In genomic region chr10:75303045-75303777, GRCh38 we compare ENCODE assay signal across 21 cellular contexts.
DNase-seq lines count a peak whose midpoint lies in the region; ATAC-seq, FAIRE-seq and TF ChIP-seq lines count a peak whose summit lies in the region.
"Had no signal": no experiment of that assay in that cellular context is flagged by ENCODE, and none has a peak within 500 bp of the region (broad histone marks: within the 10 kb centered on the region; RNA-seq: fewer than 3 reads in every experiment).

No MANE protein-coding gene starts in this region.

- no peak overlapping the region for H3K56ac ChIP-seq in H1 (replicated peaks; ENCODE audit: insufficient read length, low read depth, low read length)

- H3K4me1 ChIP-seq in H1 (replicated peaks in 1 of 4; ENCODE audit: control insufficient read depth in 3 of 4, insufficient read depth in 4 of 4, low read length in 3 of 4) (no peaks in the 10 kb centered on the region), gastroesophageal sphincter (no peaks in the 10 kb centered on the region), psoas muscle (no peaks in the 10 kb centered on the region)
- H3K4me1 ChIP-seq: A549, BLaER1, HAP-1 had no signal

- TF ChIP-seq RAD21 in H1 (IDR thresholded peaks at IDR 0.05 in 1 of 2, conservative IDR thresholded peaks at IDR 0.05 in 1 of 2; ENCODE audit: low read depth in 2 of 2, low read length in 2 of 2), result no peak

- TF ChIP-seq POLR2A in H1 (IDR thresholded peaks at IDR 0.05; ENCODE audit: control extremely low read depth in 1 of 2, low read depth in 2 of 2, low read length in 2 of 2), result no peak
- TF ChIP-seq POLR2A in gastroesophageal sphincter (IDR thresholded peaks at IDR 0.05), result no peak

- CTCF ChIA-PET in H1 (lab: Charles Lee; ENCODE audit: partially characterized antibody), result no interaction called here

- no peak overlapping the region for H3K14ac ChIP-seq in H1 (ENCODE audit: insufficient read length)

- DNase-seq in activated CD4-positive, alpha-beta T cell treated with anti-CD3 and anti-CD28 coated beads, Interleukin-2, amount 10 ng/mL, durations not matched to agents 24 days and 14 days, result peak; percentile 25
- no peak for DNase-seq in activated CD4-positive, alpha-beta T cell treated with anti-CD3 and anti-CD28 coated beads, Interleukin-2, amount 50 U/mL, for 48 hours
- no peak for DNase-seq in H1 (ENCODE audit: low read depth in 1 of 2, low spot score in 2 of 2)
- DNase-seq in psoas muscle, result no peak
- no peak for DNase-seq in NCI-H1930 (lab: John Stamatoyannopoulos, UW)
- DNase-seq: CD4-positive, alpha-beta memory T cell; DMS153; DMS79; GDM1; KBM-7 had no signal

- no peak overlapping the region for H3K23ac ChIP-seq in H1 (ENCODE audit: insufficient read length)

- ATAC-seq in gastroesophageal sphincter (peak; percentile 46), psoas muscle (peak; percentile 39 to 74 (median 56)), GM21528 (IDR thresholded peaks at IDR 0.05; ENCODE audit: low FRiP score, unreplicated experiment) (no peak), GM18873 (IDR thresholded peaks at IDR 0.05; ENCODE audit: low FRiP score, unreplicated experiment) (no peak)
- ATAC-seq: A549 had no signal

- H4K20me1 ChIP-seq in H1 (replicated peaks in 1 of 2; ENCODE audit: control insufficient read depth in 1 of 2, insufficient read depth in 2 of 2, low read length in 2 of 2), result no peaks in the 10 kb centered on the region
- H4K20me1 ChIP-seq: BLaER1 had no signal

- H4K8ac ChIP-seq in H1 (ENCODE audit: extremely low read depth, insufficient read depth, low read length), result no peak overlapping the region

- no peak overlapping the region for H3K9ac ChIP-seq in H1 (replicated peaks in 1 of 4; ENCODE audit: extremely low read depth in 1 of 4, low read depth in 3 of 4, low read length in 3 of 4)
- H3K9ac ChIP-seq: BLaER1 had no signal

- 92% methylated on average over 2 of the region's 2 CpGs; no CpG with 5 or more reads in 1 of the 2 experiments for WGBS in H1 (ENCODE audit: extremely low coverage in 1 of 2, insufficient coverage in 1 of 2, insufficient read length in 1 of 2, insufficient replicate concordance in 2 of 2, low coverage in 1 of 2, low lambda C conversion rate in 2 of 2, missing lambda C conversion rate in 1 of 2), 2 experiments
- 89 to 100% methylated on average over 1 to 2 of the region's 2 CpGs for WGBS in gastroesophageal sphincter (ENCODE audit: low coverage in 1 of 2), 2 donors
- WGBS in psoas muscle, 3 donors, result 80 to 88% (median 81%) methylated on average over 2 of the region's 2 CpGs

- no peak overlapping the region for H3K4me3 Mint-ChIP-seq in activated CD4-positive, alpha-beta T cell treated with anti-CD3 and anti-CD28 coated beads, Interleukin-2, amount 10 ng/mL, durations not matched to agents 24 days and 14 days
- H3K4me3 Mint-ChIP-seq: CD14-positive monocyte, IgD-negative memory B cell had no signal

- peaks cover 3 to 5% of the 10 kb centered on the region in 2 experiments; a peak in 3 of 4 replicates for H3K9me3 ChIP-seq in H1 (ENCODE audit: insufficient read depth in 2 of 2, low read depth in 1 of 2, low read length in 1 of 2)
- H3K9me3 ChIP-seq in gastroesophageal sphincter, result peaks cover 0 to 21% (median 0%) of the 10 kb centered on the region in 3 donors
- H3K9me3 ChIP-seq in psoas muscle, result no peaks in the 10 kb centered on the region
- H3K9me3 ChIP-seq: HAP-1 had no signal

- H3K4me3 ChIP-seq in H1 (ENCODE audit: extremely low read depth in 1 of 4, insufficient read depth in 2 of 4, low read depth in 3 of 4, low read length in 4 of 4), result no peak overlapping the region
- no peak overlapping the region for H3K4me3 ChIP-seq in gastroesophageal sphincter
- no peak overlapping the region for H3K4me3 ChIP-seq in psoas muscle
- H3K4me3 ChIP-seq: A549, BLaER1, HAP-1 had no signal

- H3K79me1 ChIP-seq in H1 (ENCODE audit: low read depth, low read length), result no peaks in the 10 kb centered on the region

- no peak overlapping the region for H3K27ac Mint-ChIP-seq in activated CD4-positive, alpha-beta T cell treated with anti-CD3 and anti-CD28 coated beads, Interleukin-2, amount 10 ng/mL, durations not matched to agents 24 days and 14 days
- H3K27ac Mint-ChIP-seq: CD14-positive monocyte; CD4-positive, alpha-beta memory T cell; IgD-negative memory B cell had no signal

- H3K27ac ChIP-seq in H1 (ENCODE audit: low read depth, low read length) (no peak overlapping the region), gastroesophageal sphincter (no peak overlapping the region), psoas muscle (no peak overlapping the region)
- H3K27ac ChIP-seq: 22Rv1, A549, BLaER1 had no signal

- H3K36me3 ChIP-seq in H1 (ENCODE audit: control insufficient read depth in 2 of 4, insufficient read depth in 4 of 4, low read length in 3 of 4), result no peaks in the 10 kb centered on the region
- H3K36me3 ChIP-seq in gastroesophageal sphincter, result no peaks in the 10 kb centered on the region
- no peaks in the 10 kb centered on the region for H3K36me3 ChIP-seq in psoas muscle (ENCODE audit: insufficient read depth in 1 of 2, low read depth in 1 of 2)
- H3K36me3 ChIP-seq: BLaER1, HAP-1 had no signal

- no peaks in the 10 kb centered on the region for H3K79me2 ChIP-seq in H1 (ENCODE audit: control insufficient read depth in 1 of 2, insufficient read depth in 2 of 2, low read length in 2 of 2)

- H2BK20ac ChIP-seq in H1 (ENCODE audit: low read length), result no peak overlapping the region

- H3K18ac ChIP-seq in H1 (ENCODE audit: extremely low read depth, low read length), result no peak overlapping the region

- H3K4me1 Mint-ChIP-seq in activated CD4-positive, alpha-beta T cell treated with anti-CD3 and anti-CD28 coated beads, Interleukin-2, amount 10 ng/mL, durations not matched to agents 24 days and 14 days, result no peaks in the 10 kb centered on the region
- H3K4me1 Mint-ChIP-seq: CD14-positive monocyte, IgD-negative memory B cell had no signal

- no peak overlapping the region for H2AFZ ChIP-seq in H1 (ENCODE audit: low read length)

- intact Hi-C loops in activated CD4-positive, alpha-beta T cell treated with anti-CD3 and anti-CD28 coated beads, Interleukin-2, amount 10 ng/mL, durations not matched to agents 24 days and 14 days (cut with micrococcal nuclease), result no loop called here
- intact Hi-C loops in psoas muscle (cut with DNase I), result no loop called here

- POLR2A ChIA-PET in H1 (lab: Charles Lee; ENCODE audit: partially characterized antibody), result no interaction called here

- H3K36me3 Mint-ChIP-seq in activated CD4-positive, alpha-beta T cell treated with anti-CD3 and anti-CD28 coated beads, Interleukin-2, amount 10 ng/mL, durations not matched to agents 24 days and 14 days (ENCODE audit: low read depth), result no peaks in the 10 kb centered on the region
- H3K36me3 Mint-ChIP-seq: CD14-positive monocyte, IgD-negative memory B cell had no signal

- H4K5ac ChIP-seq in H1 (ENCODE audit: insufficient read length, low read depth, low read length), result no peak overlapping the region

- no peak overlapping the region for H2BK12ac ChIP-seq in H1 (ENCODE audit: low read depth, low read length)

- H2BK5ac ChIP-seq in H1 (ENCODE audit: low read depth, low read length), result no peak overlapping the region

- H3K27me3 Mint-ChIP-seq in activated CD4-positive, alpha-beta T cell treated with anti-CD3 and anti-CD28 coated beads, Interleukin-2, amount 10 ng/mL, durations not matched to agents 24 days and 14 days, result peaks cover 2% of the 10 kb centered on the region

- H3K23me2 ChIP-seq in H1 (ENCODE audit: low read depth, low read length), result no peaks in the 10 kb centered on the region

- H3K27me3 ChIP-seq in H1 (replicated peaks in 1 of 4; ENCODE audit: control insufficient read depth in 3 of 4, extremely low read depth in 1 of 4, insufficient read depth in 3 of 4, low read length in 3 of 4) (no peaks in the 10 kb centered on the region), gastroesophageal sphincter (no peaks in the 10 kb centered on the region), psoas muscle (ENCODE audit: insufficient read depth in 3 of 3, low read length in 2 of 3) (no peaks in the 10 kb centered on the region)
- H3K27me3 ChIP-seq: BLaER1 had no signal

- TF ChIP-seq EP300 in H1 (IDR thresholded peaks at IDR 0.05; ENCODE audit: borderline replicate concordance in 1 of 2, low read depth in 2 of 2, low read length in 2 of 2) (no peak), gastroesophageal sphincter (IDR thresholded peaks at IDR 0.05) (no peak)

- H3K9me3 Mint-ChIP-seq in activated CD4-positive, alpha-beta T cell treated with anti-CD3 and anti-CD28 coated beads, Interleukin-2, amount 10 ng/mL, durations not matched to agents 24 days and 14 days, result peaks cover 10% of the 10 kb centered on the region

- no peak for FAIRE-seq in H1 (lab: Jason Lieb, UNC)
- FAIRE-seq: A549, GM12892, GM18507 had no signal

- H2BK120ac ChIP-seq in H1 (replicated peaks; ENCODE audit: low read depth, low read length), result no peak overlapping the region

- no peak overlapping the region for H3K4me2 ChIP-seq in H1 (ENCODE audit: insufficient read depth in 1 of 2, low read depth in 2 of 2, low read length in 2 of 2)
- H3K4me2 ChIP-seq: A549, BLaER1 had no signal

- H2AK5ac ChIP-seq in H1 (ENCODE audit: low read depth, low read length), result 0 out of 2 replicates have a peak overlapping the region, but pooled peaks have one; percentile 24

- H4K91ac ChIP-seq in H1 (replicated peaks; ENCODE audit: insufficient read length, low read length), result no peak overlapping the region

- H3K4ac ChIP-seq in H1 (replicated peaks; ENCODE audit: insufficient read length, low read depth, low read length), result no peak overlapping the region

- TF ChIP-seq CTCF in H1 (IDR thresholded peaks at IDR 0.05; ENCODE audit: control extremely low read depth in 1 of 3, insufficient read depth in 1 of 3, low read depth in 1 of 3, low read length in 3 of 3) (no peak), gastroesophageal sphincter (IDR thresholded peaks at IDR 0.05) (no peak), psoas muscle (IDR thresholded peaks at IDR 0.05) (no peak)

- H2BK15ac ChIP-seq in H1 (ENCODE audit: low read length), result no peak overlapping the region

TF ChIP-seq in H1, 55 proteins besides CTCF, POLR2A, EP300 and RAD21 (continues in another document):
- TF ChIP-seq TEAD4 (IDR thresholded peaks at IDR 0.05; ENCODE audit: low read depth, low read length) (no peak), FOSL1 (IDR thresholded peaks at IDR 0.05; ENCODE audit: insufficient read depth, low read depth, low read length) (no peak), ZNF274 (IDR thresholded peaks at IDR 0.05; ENCODE audit: borderline replicate concordance, extremely low read depth, low read length) (no peak), YY1 (IDR thresholded peaks at IDR 0.05; ENCODE audit: low read depth, low read length) (no peak), TAF7 (optimal IDR thresholded peaks at IDR 0.05; ENCODE audit: borderline replicate concordance, low read depth, low read length) (no peak), SAP30 (IDR thresholded peaks at IDR 0.05; ENCODE audit: insufficient read depth, insufficient replicate concordance, low read length) (no peak), NANOG (IDR thresholded peaks at IDR 0.05; ENCODE audit: insufficient read depth, low read depth, low read length, poor library complexity, severe bottlenecking) (no peak), BACH1 (IDR thresholded peaks at IDR 0.05; ENCODE audit: low read length) (no peak), TAF1 (IDR thresholded peaks at IDR 0.05; ENCODE audit: low read depth, low read length) (no peak), KDM5A (IDR thresholded peaks at IDR 0.05; ENCODE audit: low read length) (no peak), CREB1 (IDR thresholded peaks at IDR 0.05) (no peak)

Comparison
In these comparisons a context has a peak if more than half of its experiments do, and no peak if none do; other contexts are left out.
1. ATAC-seq: peak in gastroesophageal sphincter (single experiment) and psoas muscle (4 of 4); none in GM21528 (single experiment) and GM18873 (single experiment).